ENCODE assay signal across 25 cellular contexts in the genomic region with DNA sequence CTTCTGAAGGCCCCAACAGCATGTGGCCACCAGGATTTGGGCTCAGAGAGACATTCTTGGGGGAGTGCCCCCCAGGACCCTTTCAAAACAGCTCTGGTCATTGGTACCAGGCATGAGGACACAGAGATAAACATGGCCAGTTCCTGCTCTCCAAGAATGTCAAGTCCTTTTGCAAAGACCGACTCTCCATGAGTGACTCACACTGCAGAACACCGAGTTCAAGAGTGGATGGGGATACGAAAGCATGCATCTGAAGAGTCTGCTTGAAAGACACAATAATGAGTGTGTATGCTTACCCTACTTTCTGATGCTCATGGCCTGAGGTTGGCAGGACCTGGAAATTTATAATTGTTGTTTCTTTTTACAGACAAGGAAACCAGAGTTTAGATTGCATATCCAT.
DNase-seq lines count a peak whose midpoint lies in the region; ATAC-seq, FAIRE-seq and TF ChIP-seq lines count a peak whose summit lies in the region.
"Had no signal": no experiment of that assay in that cellular context is flagged by ENCODE, and none has a peak within 500 bp of the region (broad histone marks: within the 10 kb centered on the region; RNA-seq: fewer than 3 reads in every experiment).

No MANE protein-coding gene starts in this region.

- H3K9ac ChIP-seq in GM23248, result no peak overlapping the region
- H3K9ac ChIP-seq: SK-N-SH had no signal

- BruUV-seq in A673 (replicated peaks; lab: Mats Ljungman, UMichigan), result no TSS peak

- H3K4me2 ChIP-seq in GM23248 (ENCODE audit: unreplicated experiment), result no peak overlapping the region
- H3K4me2 ChIP-seq: SK-N-SH had no signal

- no peaks in the 10 kb centered on the region for H4K20me1 ChIP-seq in GM23248 (ENCODE audit: insufficient read depth)

- ATAC-seq in lung (ENCODE audit: insufficient read depth, low FRiP score) (peak; percentile 34), HG03175 (IDR thresholded peaks at IDR 0.05; ENCODE audit: unreplicated experiment) (no peak)
- ATAC-seq: CD8-positive, alpha-beta T cell had no signal

- no peak for TF ChIP-seq CTCF in A673 (conservative IDR thresholded peaks at IDR 0.05; ENCODE audit: low read depth, low read length)
- no peak for TF ChIP-seq CTCF in bronchial epithelial cell (IDR thresholded peaks at IDR 0.05; ENCODE audit: insufficient read depth, low read length, severe bottlenecking)
- TF ChIP-seq CTCF in lung (IDR thresholded peaks at IDR 0.05; ENCODE audit: control extremely low read depth, extremely low read depth), result no peak
- TF ChIP-seq CTCF in D721Med (IDR thresholded peaks at IDR 0.05; ENCODE audit: insufficient read depth, missing control alignments), result no peak

- POLR2A ChIA-PET in A673 (lab: Charles Lee; ENCODE audit: low non-redundant PET), result no interaction called here

- H3K4me1 ChIP-seq in A673 (ENCODE audit: insufficient read depth, low read length, poor library complexity, severe bottlenecking) (peaks cover 38% of the 10 kb centered on the region), GM23248 (ENCODE audit: insufficient read depth) (peaks cover 36% of the 10 kb centered on the region), lung (ENCODE audit: control insufficient read depth in 2 of 2, insufficient read depth in 2 of 2, low read length in 2 of 2) (peaks cover 2 to 3% of the 10 kb centered on the region in 2 donors)
- H3K4me1 ChIP-seq: Caco-2 had no signal

- in situ Hi-C loops in GM23248 (cut with MboI), result no loop called here

- H2AFZ ChIP-seq in GM23248, result no peak overlapping the region

- FAIRE-seq in bronchial epithelial cell (lab: Jason Lieb, UNC) (peak; percentile 60), D721Med (lab: Jason Lieb, UNC) (no peak)
- FAIRE-seq: A204.1, RCC 7860 had no signal

- H3K9me3 ChIP-seq in A673 (ENCODE audit: low read depth, low read length, poor library complexity, severe bottlenecking) (no peaks in the 10 kb centered on the region), GM23248 (ENCODE audit: low read depth) (no peaks in the 10 kb centered on the region), lung (ENCODE audit: control insufficient read depth in 2 of 2, insufficient read depth in 1 of 2, low read length in 1 of 2) (no peaks in the 10 kb centered on the region)
- H3K9me3 ChIP-seq: Caco-2, SK-N-SH had no signal

- H3K9me2 ChIP-seq in GM23248 (ENCODE audit: insufficient read depth), result no peaks in the 10 kb centered on the region
- H3K9me2 ChIP-seq: SK-N-SH had no signal

- H3K36me3 ChIP-seq in A673 (ENCODE audit: insufficient read depth, low read length, poor library complexity, severe bottlenecking) (no peaks in the 10 kb centered on the region), GM23248 (ENCODE audit: low read depth) (no peaks in the 10 kb centered on the region), bronchial epithelial cell (ENCODE audit: control insufficient read depth, insufficient read depth, low read length) (no peaks in the 10 kb centered on the region), lung (ENCODE audit: control insufficient read depth in 2 of 2, insufficient read depth in 2 of 2, low read length in 2 of 2) (no peaks in the 10 kb centered on the region)

- intact Hi-C loops in A673 (cut with micrococcal nuclease; ENCODE audit: unreplicated experiment), result loop anchor here (10.0 kb wide), 1 partner anchor 301 kb away; no protein-coding TSS in a partner anchor

- peaks cover 20% of the 10 kb centered on the region for H3F3A ChIP-seq in GM23248 (ENCODE audit: insufficient read depth)

- H3K27me3 ChIP-seq in A673 (replicated peaks; ENCODE audit: insufficient read depth, low read depth, low read length, poor library complexity) (no peaks in the 10 kb centered on the region), GM23248 (replicated peaks; ENCODE audit: insufficient read depth) (no peaks in the 10 kb centered on the region), bronchial epithelial cell (ENCODE audit: control insufficient read depth, insufficient read depth, low read length) (no peaks in the 10 kb centered on the region), lung (ENCODE audit: control insufficient read depth, insufficient read depth) (no peaks in the 10 kb centered on the region)

- H3K79me2 ChIP-seq in GM23248 (ENCODE audit: insufficient read depth), result no peaks in the 10 kb centered on the region

- peak; percentile 23 for DNase-seq in A673 (ENCODE audit: low spot score)
- DNase-seq in GM23248, result peak; percentile 56
- no peak for DNase-seq in bronchial epithelial cell (ENCODE audit: low read depth)
- no peak for DNase-seq in lung (ENCODE audit: low spot score)
- no peak for DNase-seq in substantia nigra (lab: John Stamatoyannopoulos, UW)
- no peak for DNase-seq in D721Med (ENCODE audit: insufficient read length, low spot score)
- DNase-seq in AG08395 (ENCODE audit: low spot score), result no peak
- DNase-seq: Caco-2; CD8-positive, alpha-beta T cell; DMS 273 treated with DMSO at 0.1 percent for 48 hours; DND-41; H9; KG1; NCI-H1092; NCI-H1417 treated with DMSO at 0.1 percent for 48 hours; NCI-H187; NCI-H446; NCI-H524 treated with DMSO at 0.1 percent for 48 hours; NCI-H774; SK-N-SH; SW 1271 had no signal

- 34 to 35% methylated on average over 3 of the region's 3 CpGs for WGBS in GM23248 (ENCODE audit: low coverage in 1 of 2, low lambda C conversion rate in 2 of 2, missing lambda C conversion rate in 2 of 2), 2 experiments
- 67 to 89% methylated on average over 3 of the region's 3 CpGs for WGBS in lung, 2 donors

- H3K4me3 ChIP-seq in A673 (ENCODE audit: low read depth, low read length, poor library complexity, severe bottlenecking) (no peak overlapping the region), GM23248 (no peak overlapping the region), bronchial epithelial cell (ENCODE audit: low read depth, low read length) (no peak overlapping the region), lung (no peak overlapping the region)

- CTCF ChIA-PET in A673 (lab: Charles Lee), result no interaction called here

- no peak overlapping the region for H3K27ac ChIP-seq in A673 (ENCODE audit: low read depth, low read length, poor library complexity, severe bottlenecking)
- no peak overlapping the region for H3K27ac ChIP-seq in GM23248
- no peak overlapping the region for H3K27ac ChIP-seq in lung (ENCODE audit: low read depth in 1 of 2, low read length in 1 of 2)
- H3K27ac ChIP-seq in substantia nigra (ENCODE audit: low read depth, low read length, poor library complexity, severe bottlenecking), result no peak overlapping the region
- H3K27ac ChIP-seq: C4-2B had no signal

Comparison
In these comparisons a context has a peak if more than half of its experiments do, and no peak if none do; other contexts are left out.
1. DNase-seq: peak in A673 (single experiment) and GM23248 (single experiment); none in bronchial epithelial cell (single experiment), lung (single experiment), substantia nigra (0 of 49), D721Med (single experiment) and AG08395 (single experiment).